1 cellular context compared by ENCODE assay signal in the genomic region with DNA sequence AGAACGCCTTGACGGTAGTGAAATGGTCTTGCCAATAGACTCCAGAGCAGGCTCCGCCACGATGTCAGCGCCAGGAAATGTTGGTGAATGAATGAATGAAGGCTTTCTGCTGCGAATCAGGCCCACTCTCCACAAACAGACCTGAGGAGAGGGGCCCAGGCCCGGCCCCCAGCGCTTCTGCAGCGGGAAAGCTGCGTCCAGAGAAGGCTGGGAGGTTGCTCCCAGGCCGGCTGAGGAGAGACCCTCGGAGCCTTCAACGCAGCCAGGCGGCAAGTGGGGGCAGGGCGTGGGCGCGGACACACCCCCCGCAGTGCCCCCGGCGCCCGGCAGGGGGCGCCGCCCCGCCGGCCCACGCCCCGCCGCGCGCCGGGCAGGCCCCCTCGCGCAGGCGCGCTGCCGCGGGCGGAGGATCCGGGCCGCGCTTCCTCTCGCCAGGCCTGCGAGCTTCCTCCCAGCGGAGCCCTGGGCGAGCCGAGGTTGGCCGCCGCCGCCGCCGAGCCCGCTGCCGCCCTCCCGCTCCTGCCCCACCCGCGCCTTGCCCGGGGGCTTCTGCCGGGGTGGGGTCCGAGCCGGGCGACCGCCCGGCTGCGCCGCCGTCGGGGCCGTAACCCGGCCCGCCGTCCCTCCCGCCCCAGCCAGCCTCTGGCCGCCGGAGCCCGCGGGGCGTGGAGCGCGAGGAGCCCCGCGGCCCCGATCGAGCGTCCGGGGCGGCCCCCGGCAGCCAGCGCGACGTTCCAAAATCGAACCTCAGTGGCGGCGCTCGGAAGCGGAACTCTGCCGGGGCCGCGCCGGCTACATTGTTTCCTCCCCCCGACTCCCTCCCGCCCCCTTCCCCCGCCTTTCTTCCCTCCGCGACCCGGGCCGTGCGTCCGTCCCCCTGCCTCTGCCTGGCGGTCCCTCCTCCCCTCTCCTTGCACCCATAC.
A peak's percentile ranks its signal among the peaks of the same experiment; 100 is the strongest.
TF ChIP-seq lines count a peak whose summit lies in the region.

A gene (plus strand): TSS at position 408 of the 923 bp plus-strand sequence. CDS start 16,218 bp downstream, outside the sequence.

TF ChIP-seq in K562, 482 proteins besides CTCF, POLR2A, EP300 and RAD21 (continues in another document):
- peak in 1 of 3 experiments; percentile 19 for TF ChIP-seq YY1 (IDR thresholded peaks at IDR 0.05; ENCODE audit: borderline replicate concordance in 1 of 3, control insufficient read depth in 1 of 3, extremely low read depth in 1 of 3, insufficient read depth in 3 of 3, insufficient read length in 1 of 3, insufficient replicate concordance in 2 of 3, low read depth in 1 of 3, low read length in 2 of 3)
- TF ChIP-seq NR3C1 (CRISPR knock-in tag; IDR thresholded peaks at IDR 0.05) = no peak
- peak; percentile 29 to 70; a peak in 2 of 4 replicates for TF ChIP-seq SIN3A (IDR thresholded peaks at IDR 0.05; ENCODE audit: borderline replicate concordance in 2 of 2, control insufficient read depth in 1 of 2, low read depth in 2 of 2, low read length in 2 of 2)
- peak; percentile 45 for TF ChIP-seq MYC (IDR thresholded peaks at IDR 0.05; ENCODE audit: low read depth, low read length)
- no peak for TF ChIP-seq MYC (CRISPR knock-in tag; IDR thresholded peaks at IDR 0.05; ENCODE audit: borderline replicate concordance, low read depth)
- TF ChIP-seq, protein P1, sequence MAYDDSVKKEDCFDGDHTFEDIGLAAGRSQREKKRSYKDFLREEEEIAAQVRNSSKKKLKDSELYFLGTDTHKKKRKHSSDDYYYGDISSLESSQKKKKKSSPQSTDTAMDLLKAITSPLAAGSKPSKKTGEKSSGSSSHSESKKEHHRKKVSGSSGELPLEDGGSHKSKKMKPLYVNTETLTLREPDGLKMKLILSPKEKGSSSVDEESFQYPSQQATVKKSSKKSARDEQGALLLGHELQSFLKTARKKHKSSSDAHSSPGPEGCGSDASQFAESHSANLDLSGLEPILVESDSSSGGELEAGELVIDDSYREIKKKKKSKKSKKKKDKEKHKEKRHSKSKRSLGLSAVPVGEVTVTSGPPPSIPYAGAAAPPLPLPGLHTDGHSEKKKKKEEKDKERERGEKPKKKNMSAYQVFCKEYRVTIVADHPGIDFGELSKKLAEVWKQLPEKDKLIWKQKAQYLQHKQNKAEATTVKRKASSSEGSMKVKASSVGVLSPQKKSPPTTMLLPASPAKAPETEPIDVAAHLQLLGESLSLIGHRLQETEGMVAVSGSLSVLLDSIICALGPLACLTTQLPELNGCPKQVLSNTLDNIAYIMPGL (CRISPR knock-in tag; IDR thresholded peaks at IDR 0.05) = peak; percentile 70; the same call in 1 of the 2 replicates
- TF ChIP-seq, protein P2, sequence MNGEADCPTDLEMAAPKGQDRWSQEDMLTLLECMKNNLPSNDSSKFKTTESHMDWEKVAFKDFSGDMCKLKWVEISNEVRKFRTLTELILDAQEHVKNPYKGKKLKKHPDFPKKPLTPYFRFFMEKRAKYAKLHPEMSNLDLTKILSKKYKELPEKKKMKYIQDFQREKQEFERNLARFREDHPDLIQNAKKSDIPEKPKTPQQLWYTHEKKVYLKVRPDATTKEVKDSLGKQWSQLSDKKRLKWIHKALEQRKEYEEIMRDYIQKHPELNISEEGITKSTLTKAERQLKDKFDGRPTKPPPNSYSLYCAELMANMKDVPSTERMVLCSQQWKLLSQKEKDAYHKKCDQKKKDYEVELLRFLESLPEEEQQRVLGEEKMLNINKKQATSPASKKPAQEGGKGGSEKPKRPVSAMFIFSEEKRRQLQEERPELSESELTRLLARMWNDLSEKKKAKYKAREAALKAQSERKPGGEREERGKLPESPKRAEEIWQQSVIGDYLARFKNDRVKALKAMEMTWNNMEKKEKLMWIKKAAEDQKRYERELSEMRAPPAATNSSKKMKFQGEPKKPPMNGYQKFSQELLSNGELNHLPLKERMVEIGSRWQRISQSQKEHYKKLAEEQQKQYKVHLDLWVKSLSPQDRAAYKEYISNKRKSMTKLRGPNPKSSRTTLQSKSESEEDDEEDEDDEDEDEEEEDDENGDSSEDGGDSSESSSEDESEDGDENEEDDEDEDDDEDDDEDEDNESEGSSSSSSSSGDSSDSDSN (IDR thresholded peaks at IDR 0.05; ENCODE audit: borderline replicate concordance in 1 of 2, low read depth in 2 of 2, low read length in 2 of 2) = 0 out of 4 replicates have a peak, but pooled peaks have one; percentile 29 to 54
- no peak for TF ChIP-seq MAZ (CRISPR knock-in tag; conservative IDR thresholded peaks at IDR 0.05 in 1 of 2, IDR thresholded peaks at IDR 0.05 in 1 of 2)
- peak; percentile 75 for TF ChIP-seq SAP30 (IDR thresholded peaks at IDR 0.05; ENCODE audit: borderline replicate concordance, insufficient read depth, low read depth, low read length, poor library complexity, severe bottlenecking)
- TF ChIP-seq CXXC5 (CRISPR knock-in tag; IDR thresholded peaks at IDR 0.05) = peak; percentile 83
- TF ChIP-seq RBFOX2 (IDR thresholded peaks at IDR 0.05; ENCODE audit: low read depth, low read length) = peak; percentile 57
- TF ChIP-seq, protein P3, sequence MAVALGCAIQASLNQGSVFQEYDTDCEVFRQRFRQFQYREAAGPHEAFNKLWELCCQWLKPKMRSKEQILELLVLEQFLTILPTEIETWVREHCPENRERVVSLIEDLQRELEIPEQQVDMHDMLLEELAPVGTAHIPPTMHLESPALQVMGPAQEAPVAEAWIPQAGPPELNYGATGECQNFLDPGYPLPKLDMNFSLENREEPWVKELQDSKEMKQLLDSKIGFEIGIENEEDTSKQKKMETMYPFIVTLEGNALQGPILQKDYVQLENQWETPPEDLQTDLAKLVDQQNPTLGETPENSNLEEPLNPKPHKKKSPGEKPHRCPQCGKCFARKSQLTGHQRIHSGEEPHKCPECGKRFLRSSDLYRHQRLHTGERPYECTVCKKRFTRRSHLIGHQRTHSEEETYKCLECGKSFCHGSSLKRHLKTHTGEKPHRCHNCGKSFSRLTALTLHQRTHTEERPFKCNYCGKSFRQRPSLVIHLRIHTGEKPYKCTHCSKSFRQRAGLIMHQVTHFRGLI (CRISPR knock-in tag; IDR thresholded peaks at IDR 0.05) = peak; percentile 81; the same call in 1 of the 2 replicates
- no peak for TF ChIP-seq TSC22D4 (tag; IDR thresholded peaks at IDR 0.05)
- TF ChIP-seq L3MBTL2 (IDR thresholded peaks at IDR 0.05) = 0 out of 2 replicates have a peak, but pooled peaks have one; percentile 36
- TF ChIP-seq, protein P4, sequence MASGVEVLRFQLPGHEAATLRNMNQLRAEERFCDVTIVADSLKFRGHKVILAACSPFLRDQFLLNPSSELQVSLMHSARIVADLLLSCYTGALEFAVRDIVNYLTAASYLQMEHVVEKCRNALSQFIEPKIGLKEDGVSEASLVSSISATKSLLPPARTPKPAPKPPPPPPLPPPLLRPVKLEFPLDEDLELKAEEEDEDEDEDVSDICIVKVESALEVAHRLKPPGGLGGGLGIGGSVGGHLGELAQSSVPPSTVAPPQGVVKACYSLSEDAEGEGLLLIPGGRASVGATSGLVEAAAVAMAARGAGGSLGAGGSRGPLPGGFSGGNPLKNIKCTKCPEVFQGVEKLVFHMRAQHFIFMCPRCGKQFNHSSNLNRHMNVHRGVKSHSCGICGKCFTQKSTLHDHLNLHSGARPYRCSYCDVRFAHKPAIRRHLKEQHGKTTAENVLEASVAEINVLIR (CRISPR knock-in tag; IDR thresholded peaks at IDR 0.05) = no peak
- peak; percentile 80 for TF ChIP-seq RB1 (IDR thresholded peaks at IDR 0.05; ENCODE audit: low read depth)
- peak in 1 of 2 experiments; percentile 13; a peak in 2 of 4 replicates for TF ChIP-seq NRF1 (conservative IDR thresholded peaks at IDR 0.05 in 1 of 2, IDR thresholded peaks at IDR 0.05 in 1 of 2)
- TF ChIP-seq, protein P5, sequence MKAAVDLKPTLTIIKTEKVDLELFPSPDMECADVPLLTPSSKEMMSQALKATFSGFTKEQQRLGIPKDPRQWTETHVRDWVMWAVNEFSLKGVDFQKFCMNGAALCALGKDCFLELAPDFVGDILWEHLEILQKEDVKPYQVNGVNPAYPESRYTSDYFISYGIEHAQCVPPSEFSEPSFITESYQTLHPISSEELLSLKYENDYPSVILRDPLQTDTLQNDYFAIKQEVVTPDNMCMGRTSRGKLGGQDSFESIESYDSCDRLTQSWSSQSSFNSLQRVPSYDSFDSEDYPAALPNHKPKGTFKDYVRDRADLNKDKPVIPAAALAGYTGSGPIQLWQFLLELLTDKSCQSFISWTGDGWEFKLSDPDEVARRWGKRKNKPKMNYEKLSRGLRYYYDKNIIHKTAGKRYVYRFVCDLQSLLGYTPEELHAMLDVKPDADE (conservative IDR thresholded peaks at IDR 0.05; ENCODE audit: control insufficient read depth, low read depth, low read length) = peak; percentile 45
- no peak for TF ChIP-seq JUND (IDR thresholded peaks at IDR 0.05; ENCODE audit: borderline replicate concordance, low read depth, low read length)
- TF ChIP-seq JUND (tag; IDR thresholded peaks at IDR 0.05; ENCODE audit: borderline replicate concordance, low read depth, low read length) = no peak
- TF ChIP-seq RBBP5 (IDR thresholded peaks at IDR 0.05; ENCODE audit: borderline replicate concordance, insufficient read depth, low read length, poor library complexity, severe bottlenecking) = peak; percentile 77
- TF ChIP-seq ZNF696 (CRISPR knock-in tag; conservative IDR thresholded peaks at IDR 0.05) = no peak
- 0 out of 2 replicates have a peak, but pooled peaks have one; percentile 86 for TF ChIP-seq GATAD2B (IDR thresholded peaks at IDR 0.05; ENCODE audit: borderline replicate concordance)
- TF ChIP-seq NONO (IDR thresholded peaks at IDR 0.05; ENCODE audit: low read depth in 2 of 2, low read length in 1 of 2) = peak in 1 of 2 experiments; percentile 82; a peak in 1 of 4 replicates
- TF ChIP-seq FOSL1 (tag; conservative IDR thresholded peaks at IDR 0.05) = no peak
- no peak for TF ChIP-seq FOXA1 (IDR thresholded peaks at IDR 0.05; ENCODE audit: borderline replicate concordance)
- TF ChIP-seq, protein P6, sequence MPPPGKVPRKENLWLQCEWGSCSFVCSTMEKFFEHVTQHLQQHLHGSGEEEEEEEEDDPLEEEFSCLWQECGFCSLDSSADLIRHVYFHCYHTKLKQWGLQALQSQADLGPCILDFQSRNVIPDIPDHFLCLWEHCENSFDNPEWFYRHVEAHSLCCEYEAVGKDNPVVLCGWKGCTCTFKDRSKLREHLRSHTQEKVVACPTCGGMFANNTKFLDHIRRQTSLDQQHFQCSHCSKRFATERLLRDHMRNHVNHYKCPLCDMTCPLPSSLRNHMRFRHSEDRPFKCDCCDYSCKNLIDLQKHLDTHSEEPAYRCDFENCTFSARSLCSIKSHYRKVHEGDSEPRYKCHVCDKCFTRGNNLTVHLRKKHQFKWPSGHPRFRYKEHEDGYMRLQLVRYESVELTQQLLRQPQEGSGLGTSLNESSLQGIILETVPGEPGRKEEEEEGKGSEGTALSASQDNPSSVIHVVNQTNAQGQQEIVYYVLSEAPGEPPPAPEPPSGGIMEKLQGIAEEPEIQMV (tag; conservative IDR thresholded peaks at IDR 0.05; ENCODE audit: low read depth) = no peak
- TF ChIP-seq ZFX (CRISPR knock-in tag; IDR thresholded peaks at IDR 0.05) = peak; percentile 34; the same call in 1 of the 2 replicates
- TF ChIP-seq, protein P7, sequence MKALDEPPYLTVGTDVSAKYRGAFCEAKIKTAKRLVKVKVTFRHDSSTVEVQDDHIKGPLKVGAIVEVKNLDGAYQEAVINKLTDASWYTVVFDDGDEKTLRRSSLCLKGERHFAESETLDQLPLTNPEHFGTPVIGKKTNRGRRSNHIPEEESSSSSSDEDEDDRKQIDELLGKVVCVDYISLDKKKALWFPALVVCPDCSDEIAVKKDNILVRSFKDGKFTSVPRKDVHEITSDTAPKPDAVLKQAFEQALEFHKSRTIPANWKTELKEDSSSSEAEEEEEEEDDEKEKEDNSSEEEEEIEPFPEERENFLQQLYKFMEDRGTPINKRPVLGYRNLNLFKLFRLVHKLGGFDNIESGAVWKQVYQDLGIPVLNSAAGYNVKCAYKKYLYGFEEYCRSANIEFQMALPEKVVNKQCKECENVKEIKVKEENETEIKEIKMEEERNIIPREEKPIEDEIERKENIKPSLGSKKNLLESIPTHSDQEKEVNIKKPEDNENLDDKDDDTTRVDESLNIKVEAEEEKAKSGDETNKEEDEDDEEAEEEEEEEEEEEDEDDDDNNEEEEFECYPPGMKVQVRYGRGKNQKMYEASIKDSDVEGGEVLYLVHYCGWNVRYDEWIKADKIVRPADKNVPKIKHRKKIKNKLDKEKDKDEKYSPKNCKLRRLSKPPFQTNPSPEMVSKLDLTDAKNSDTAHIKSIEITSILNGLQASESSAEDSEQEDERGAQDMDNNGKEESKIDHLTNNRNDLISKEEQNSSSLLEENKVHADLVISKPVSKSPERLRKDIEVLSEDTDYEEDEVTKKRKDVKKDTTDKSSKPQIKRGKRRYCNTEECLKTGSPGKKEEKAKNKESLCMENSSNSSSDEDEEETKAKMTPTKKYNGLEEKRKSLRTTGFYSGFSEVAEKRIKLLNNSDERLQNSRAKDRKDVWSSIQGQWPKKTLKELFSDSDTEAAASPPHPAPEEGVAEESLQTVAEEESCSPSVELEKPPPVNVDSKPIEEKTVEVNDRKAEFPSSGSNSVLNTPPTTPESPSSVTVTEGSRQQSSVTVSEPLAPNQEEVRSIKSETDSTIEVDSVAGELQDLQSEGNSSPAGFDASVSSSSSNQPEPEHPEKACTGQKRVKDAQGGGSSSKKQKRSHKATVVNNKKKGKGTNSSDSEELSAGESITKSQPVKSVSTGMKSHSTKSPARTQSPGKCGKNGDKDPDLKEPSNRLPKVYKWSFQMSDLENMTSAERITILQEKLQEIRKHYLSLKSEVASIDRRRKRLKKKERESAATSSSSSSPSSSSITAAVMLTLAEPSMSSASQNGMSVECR (CRISPR knock-in tag; IDR thresholded peaks at IDR 0.05) = peak; percentile 82
- TF ChIP-seq, protein P8, sequence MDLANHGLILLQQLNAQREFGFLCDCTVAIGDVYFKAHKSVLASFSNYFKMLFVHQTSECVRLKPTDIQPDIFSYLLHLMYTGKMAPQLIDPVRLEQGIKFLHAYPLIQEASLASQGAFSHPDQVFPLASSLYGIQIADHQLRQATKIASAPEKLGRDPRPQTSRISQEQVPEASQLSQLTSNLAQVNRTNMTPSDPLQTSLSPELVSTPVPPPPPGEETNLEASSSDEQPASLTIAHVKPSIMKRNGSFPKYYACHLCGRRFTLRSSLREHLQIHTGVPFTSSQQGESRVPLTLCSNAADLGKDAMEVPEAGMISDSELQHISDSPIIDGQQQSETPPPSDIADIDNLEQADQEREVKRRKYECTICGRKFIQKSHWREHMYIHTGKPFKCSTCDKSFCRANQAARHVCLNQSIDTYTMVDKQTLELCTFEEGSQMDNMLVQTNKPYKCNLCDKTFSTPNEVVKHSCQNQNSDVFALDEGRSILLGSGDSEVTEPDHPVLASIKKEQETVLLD (IDR thresholded peaks at IDR 0.05) = 0 out of 2 replicates have a peak, but pooled peaks have one; percentile 35
- TF ChIP-seq U2AF1 (optimal IDR thresholded peaks at IDR 0.05; ENCODE audit: low read depth, low read length) = no peak
- 0 out of 4 replicates have a peak, but pooled peaks of 1 of the 2 experiments have one; percentile 42 for TF ChIP-seq TEAD1 (CRISPR knock-in tag; IDR thresholded peaks at IDR 0.05)
- TF ChIP-seq, protein P9, sequence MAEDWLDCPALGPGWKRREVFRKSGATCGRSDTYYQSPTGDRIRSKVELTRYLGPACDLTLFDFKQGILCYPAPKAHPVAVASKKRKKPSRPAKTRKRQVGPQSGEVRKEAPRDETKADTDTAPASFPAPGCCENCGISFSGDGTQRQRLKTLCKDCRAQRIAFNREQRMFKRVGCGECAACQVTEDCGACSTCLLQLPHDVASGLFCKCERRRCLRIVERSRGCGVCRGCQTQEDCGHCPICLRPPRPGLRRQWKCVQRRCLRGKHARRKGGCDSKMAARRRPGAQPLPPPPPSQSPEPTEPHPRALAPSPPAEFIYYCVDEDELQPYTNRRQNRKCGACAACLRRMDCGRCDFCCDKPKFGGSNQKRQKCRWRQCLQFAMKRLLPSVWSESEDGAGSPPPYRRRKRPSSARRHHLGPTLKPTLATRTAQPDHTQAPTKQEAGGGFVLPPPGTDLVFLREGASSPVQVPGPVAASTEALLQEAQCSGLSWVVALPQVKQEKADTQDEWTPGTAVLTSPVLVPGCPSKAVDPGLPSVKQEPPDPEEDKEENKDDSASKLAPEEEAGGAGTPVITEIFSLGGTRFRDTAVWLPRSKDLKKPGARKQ (CRISPR knock-in tag; IDR thresholded peaks at IDR 0.05) = no peak
- TF ChIP-seq POLR3G (IDR thresholded peaks at IDR 0.05; ENCODE audit: extremely low read depth, insufficient read length, insufficient replicate concordance) = no peak
